In genomic region chr2:177393381-177393780, GRCh38 we compare ENCODE assay signal across 8 cellular contexts. TPM values are rescaled to one million over a fixed set of nuclear protein-coding genes. Genes with fewer than 3 reads are reported as not detected.
DNase-seq lines count a peak whose midpoint lies in the region; ATAC-seq and TF ChIP-seq lines count a peak whose summit lies in the region.

No MANE protein-coding gene starts in this region.

- H3K27me3 Mint-ChIP-seq in activated naive CD8-positive, alpha-beta T cell treated with anti-CD3 and anti-CD28 coated beads, Interleukin-2, amount 10 ng/mL, durations not matched to agents 7 days and 5 days, result no peaks in the 10 kb centered on the region

- H4K20me1 ChIP-seq in BLaER1, result peaks cover 9% of the 10 kb centered on the region; the same call in 1 of the 2 replicates

- DNase-seq in HuH-7 (ENCODE audit: low spot score) (peak; percentile 42), kidney epithelial cell (ENCODE audit: low read depth) (no peak), substantia nigra (lab: John Stamatoyannopoulos, UW) (no peak), NCI-H1436 treated with DMSO at 0.1 percent for 48 hours (lab: John Stamatoyannopoulos, UW) (no peak)
- DNase-seq in activated naive CD8-positive, alpha-beta T cell treated with anti-CD3 and anti-CD28 coated beads, Interleukin-2, amount 10 ng/mL, durations not matched to agents 7 days and 5 days, result no peak

- peaks cover 6% of the 10 kb centered on the region; the same call in 1 of the 2 replicates for H3K36me3 ChIP-seq in BLaER1
- H3K36me3 ChIP-seq in kidney epithelial cell (ENCODE audit: control insufficient read depth, insufficient read depth, low read length), result no peaks in the 10 kb centered on the region

- peaks cover 29% of the 10 kb centered on the region for H3K4me1 ChIP-seq in BLaER1

- peak overlapping the region; percentile 92 for H3K4me2 ChIP-seq in BLaER1

- H3K4me3 ChIP-seq in BLaER1, result peak overlapping the region; percentile 87
- H3K4me3 ChIP-seq in kidney epithelial cell (ENCODE audit: low read depth, low read length), result peak overlapping the region; percentile 97

- POLR2A ChIA-PET in activated naive CD8-positive, alpha-beta T cell treated with anti-CD3 and anti-CD28 coated beads, Interleukin-2, amount 10 ng/mL, durations not matched to agents 7 days and 5 days (lab: Charles Lee), result interaction anchor here (1.5 to 2.5 kb wide), 3 partner anchors 56 to 229 kb away, joined by 3 to 19 read pairs (median 4); partner anchors contain the start of gene NFE2L2

- H3K4me3 Mint-ChIP-seq in activated naive CD8-positive, alpha-beta T cell treated with anti-CD3 and anti-CD28 coated beads, Interleukin-2, amount 10 ng/mL, durations not matched to agents 7 days and 5 days, result peak overlapping the region; percentile 94

- H3K27me3 ChIP-seq in BLaER1 (peaks cover 26% of the 10 kb centered on the region), kidney epithelial cell (ENCODE audit: control insufficient read depth, insufficient read depth, low read length) (no peaks in the 10 kb centered on the region)

- H3K27ac Mint-ChIP-seq in activated naive CD8-positive, alpha-beta T cell treated with anti-CD3 and anti-CD28 coated beads, Interleukin-2, amount 10 ng/mL, durations not matched to agents 7 days and 5 days, result peak overlapping the region; percentile 94

- peaks cover 14% of the 10 kb centered on the region for H3K36me3 Mint-ChIP-seq in activated naive CD8-positive, alpha-beta T cell treated with anti-CD3 and anti-CD28 coated beads, Interleukin-2, amount 10 ng/mL, durations not matched to agents 7 days and 5 days

- no peaks in the 10 kb centered on the region for H3K9me3 Mint-ChIP-seq in activated naive CD8-positive, alpha-beta T cell treated with anti-CD3 and anti-CD28 coated beads, Interleukin-2, amount 10 ng/mL, durations not matched to agents 7 days and 5 days

- H3K4me1 Mint-ChIP-seq in activated naive CD8-positive, alpha-beta T cell treated with anti-CD3 and anti-CD28 coated beads, Interleukin-2, amount 10 ng/mL, durations not matched to agents 7 days and 5 days, result peaks cover 47% of the 10 kb centered on the region

- H3K27ac ChIP-seq in BLaER1 (peak overlapping the region; percentile 84), substantia nigra (ENCODE audit: low read depth, low read length, poor library complexity, severe bottlenecking) (peak overlapping the region; percentile 72)

- TF ChIP-seq CTCF in kidney epithelial cell (IDR thresholded peaks at IDR 0.05; ENCODE audit: insufficient read depth, low read length, poor library complexity, severe bottlenecking), result no peak

- H3K9me3 ChIP-seq in BLaER1, result no peaks in the 10 kb centered on the region

- H3K9ac ChIP-seq in BLaER1, result peak overlapping the region; percentile 87

- peak; percentile 15 for ATAC-seq in activated naive CD8-positive, alpha-beta T cell treated with anti-CD3 and anti-CD28 coated beads, Interleukin-2, amount 10 ng/mL, durations not matched to agents 7 days and 5 days (ENCODE audit: low read depth)
- ATAC-seq in GM18867 (IDR thresholded peaks at IDR 0.05; ENCODE audit: unreplicated experiment) (no peak), GM18519 (IDR thresholded peaks at IDR 0.05; ENCODE audit: low FRiP score, unreplicated experiment) (no peak)

RNA-seq across cellular contexts. Expression of gene AGPS, which starts 0.8 kb away (rescaled TPM):
- 10 to 100 TPM; 46.1 to 46.4 TPM for total RNA-seq in activated naive CD8-positive, alpha-beta T cell treated with anti-CD3 and anti-CD28 coated beads, Interleukin-2, amount 10 ng/mL, durations not matched to agents 7 days and 5 days
- total RNA-seq in kidney epithelial cell, result 26.1 and 50.7 TPM in 2 replicates
